Comparison of ENCODE assay signal across 18 cellular contexts in genomic region chr6:34951741-34952140, GRCh38.
DNase-seq lines count a peak whose midpoint lies in the region; TF ChIP-seq lines count a peak whose summit lies in the region.
"Had no signal": no experiment of that assay in that cellular context is flagged by ENCODE, and none has a peak within 500 bp of the region (broad histone marks: within the 10 kb centered on the region; RNA-seq: fewer than 3 reads in every experiment).

No MANE protein-coding gene starts in this region.

- WGBS in suprapubic skin, result 82% methylated on average over 4 of the region's 4 CpGs

- H3K9me3 Mint-ChIP-seq in endothelial cell (ENCODE audit: unreplicated experiment), result no peaks in the 10 kb centered on the region
- no peaks in the 10 kb centered on the region for H3K9me3 Mint-ChIP-seq in nephron progenitor cell

- H3K27ac ChIP-seq in A673 (ENCODE audit: low read depth, low read length, poor library complexity, severe bottlenecking) (no peak overlapping the region), HUES48 (ENCODE audit: low read depth, low read length) (peak overlapping the region; percentile 58), suprapubic skin (no peak overlapping the region)

- TF ChIP-seq EP300 in suprapubic skin (IDR thresholded peaks at IDR 0.05), result no peak

- no peaks in the 10 kb centered on the region for H3K36me3 Mint-ChIP-seq in endothelial cell (ENCODE audit: low read depth, unreplicated experiment)
- H3K36me3 Mint-ChIP-seq in nephron progenitor cell (ENCODE audit: low read depth), result no peaks in the 10 kb centered on the region

- H3K27me3 ChIP-seq in A673 (replicated peaks; ENCODE audit: insufficient read depth, low read depth, low read length, poor library complexity) (no peaks in the 10 kb centered on the region), HUES48 (ENCODE audit: control insufficient read depth, insufficient read depth, low read length) (no peaks in the 10 kb centered on the region), suprapubic skin (no peaks in the 10 kb centered on the region)
- H3K27me3 ChIP-seq: BE2C had no signal

- CTCF ChIA-PET in A673 (lab: Charles Lee), result interaction anchor here (0.9 kb wide), 1 partner anchor 35 kb away, joined by 3 read pairs; no protein-coding TSS in a partner anchor

- no peaks in the 10 kb centered on the region for H3K36me3 ChIP-seq in A673 (ENCODE audit: insufficient read depth, low read length, poor library complexity, severe bottlenecking)
- H3K36me3 ChIP-seq in HUES48 (ENCODE audit: control insufficient read depth, insufficient read depth, low read length), result no peaks in the 10 kb centered on the region
- H3K36me3 ChIP-seq in suprapubic skin, result no peaks in the 10 kb centered on the region
- H3K36me3 ChIP-seq: BE2C had no signal

- H3K9me3 ChIP-seq in A673 (ENCODE audit: low read depth, low read length, poor library complexity, severe bottlenecking), result no peaks in the 10 kb centered on the region
- no peaks in the 10 kb centered on the region for H3K9me3 ChIP-seq in HUES48 (ENCODE audit: control insufficient read depth, insufficient read depth, low read length)
- H3K9me3 ChIP-seq in suprapubic skin, result no peaks in the 10 kb centered on the region
- H3K9me3 ChIP-seq: BE2C had no signal

- no TSS peak for BruUV-seq in A673 (replicated peaks; lab: Mats Ljungman, UMichigan)

- H3K4me3 Mint-ChIP-seq in endothelial cell (ENCODE audit: unreplicated experiment) (no peak overlapping the region), nephron progenitor cell (no peak overlapping the region)

- no peak overlapping the region for H3K4me3 ChIP-seq in A673 (ENCODE audit: low read depth, low read length, poor library complexity, severe bottlenecking)
- H3K4me3 ChIP-seq in HUES48 (ENCODE audit: low read depth, low read length), result no peak overlapping the region
- H3K4me3 ChIP-seq in suprapubic skin, result no peak overlapping the region

- no peak for TF ChIP-seq CTCF in A673 (conservative IDR thresholded peaks at IDR 0.05; ENCODE audit: low read depth, low read length)
- no peak for TF ChIP-seq CTCF in endothelial cell (IDR thresholded peaks at IDR 0.05; ENCODE audit: unreplicated experiment)
- TF ChIP-seq CTCF in nephron progenitor cell (IDR thresholded peaks at IDR 0.05), result no peak
- TF ChIP-seq CTCF in suprapubic skin (IDR thresholded peaks at IDR 0.05), result no peak

- intact Hi-C loops in A673 (cut with micrococcal nuclease; ENCODE audit: unreplicated experiment), result no loop called here

- H3K27ac Mint-ChIP-seq in endothelial cell (ENCODE audit: unreplicated experiment) (peak overlapping the region; percentile 79), nephron progenitor cell (peak overlapping the region; percentile 79)

- TF ChIP-seq POLR2A in suprapubic skin (IDR thresholded peaks at IDR 0.05), result no peak

- DNase-seq in A673 (ENCODE audit: low spot score) (peak; percentile 90), endothelial cell (ENCODE audit: low spot score) (no peak), nephron progenitor cell (no peak), suprapubic skin (ENCODE audit: low spot score in 2 of 2) (no peak), NCI-H187 (lab: John Stamatoyannopoulos, UW) (no peak), NCI-H1694 (lab: John Stamatoyannopoulos, UW) (no peak)
- no peak for DNase-seq in stimulated activated naive CD4-positive, alpha-beta T cell treated with Interleukin-2 at 50 U/mL for 16 hours (lab: John Stamatoyannopoulos, UW)
- DNase-seq: BE2C, EL, GF-D8, GOT3, Karpas-422, MV-4-11, NCI-H1105 treated with DMSO at 0.1 percent for 48 hours, NCI-H510A, NCI-H748 treated with DMSO at 0.1 percent for 48 hours, Right ventricle myocardium superior had no signal

- H3K4me1 Mint-ChIP-seq in endothelial cell (ENCODE audit: unreplicated experiment) (peaks cover 27% of the 10 kb centered on the region), nephron progenitor cell (peaks cover 37% of the 10 kb centered on the region)

- H3K27me3 Mint-ChIP-seq in endothelial cell (ENCODE audit: unreplicated experiment) (peaks cover 2% of the 10 kb centered on the region), nephron progenitor cell (ENCODE audit: low read depth, poor library complexity) (peaks cover under 1% of the 10 kb centered on the region)

- H3K9ac ChIP-seq in HUES48 (ENCODE audit: low read depth, low read length), result no peak overlapping the region

- POLR2A ChIA-PET in A673 (lab: Charles Lee; ENCODE audit: low non-redundant PET), result no interaction called here

- H3K4me1 ChIP-seq in A673 (ENCODE audit: insufficient read depth, low read length, poor library complexity, severe bottlenecking), result peaks cover 39% of the 10 kb centered on the region
- H3K4me1 ChIP-seq in HUES48 (ENCODE audit: control insufficient read depth, insufficient read depth, low read length), result peaks cover 8% of the 10 kb centered on the region; the same call in 1 of the 2 replicates
- H3K4me1 ChIP-seq in suprapubic skin, result no peaks in the 10 kb centered on the region
